Comparison of ENCODE assay signal across 13 cellular contexts in genomic region chr17:28045304-28045703, GRCh38. TPM values are rescaled to one million over a fixed set of nuclear protein-coding genes. Genes with fewer than 3 reads are reported as not detected.
A peak's percentile ranks its signal among the peaks of the same experiment; 100 is the strongest.
DNase-seq lines count a peak whose midpoint lies in the region; ATAC-seq, FAIRE-seq and TF ChIP-seq lines count a peak whose summit lies in the region.
"Had no signal": no experiment of that assay in that cellular context is flagged by ENCODE, and none has a peak within 500 bp of the region (broad histone marks: within the 10 kb centered on the region; RNA-seq: fewer than 3 reads in every experiment).

No MANE protein-coding gene starts in this region.

- WGBS in A549 (ENCODE audit: missing lambda C conversion rate): 92% methylated on average over 3 of the region's 3 CpGs
- WGBS in mesodermal cell (ENCODE audit: insufficient coverage in 2 of 2), 2 experiments: 88 to 90% methylated on average over 2 to 3 of the region's 3 CpGs

- H3K27me3 Mint-ChIP-seq in activated naive CD8-positive, alpha-beta T cell treated with anti-CD3 and anti-CD28 coated beads, Interleukin-2, amount 50 U/mL, for 24 hours: no peaks in the 10 kb centered on the region

- no peak overlapping the region for H3K27ac ChIP-seq in A549
- H3K27ac ChIP-seq in mesodermal cell (ENCODE audit: low read depth, low read length, severe bottlenecking): no peak overlapping the region
- H3K27ac ChIP-seq: HL-60, VCaP had no signal

- H3K4me3 Mint-ChIP-seq in activated naive CD8-positive, alpha-beta T cell treated with anti-CD3 and anti-CD28 coated beads, Interleukin-2, amount 50 U/mL, for 24 hours: peak overlapping the region; percentile 1

- TF ChIP-seq CTCF in A549 (IDR thresholded peaks at IDR 0.05): no peak

- H3K4me3 ChIP-seq in A549: no peak overlapping the region
- peak overlapping the region; percentile 16 for H3K4me3 ChIP-seq in mesodermal cell (ENCODE audit: extremely low read depth, insufficient read depth, low read length, poor library complexity, severe bottlenecking)

- H3K4me2 ChIP-seq in A549: peak overlapping the region; percentile 84

- TF ChIP-seq EP300 in A549 (IDR thresholded peaks at IDR 0.05): no peak

- no peak for FAIRE-seq in A549 (lab: Jason Lieb, UNC)
- FAIRE-seq in GM19239 (lab: Jason Lieb, UNC): peak; percentile 21

- peaks cover 29% of the 10 kb centered on the region for H3K4me1 ChIP-seq in A549
- H3K4me1 ChIP-seq in mesodermal cell (ENCODE audit: control insufficient read depth, insufficient read depth, low read length, poor library complexity, severe bottlenecking): peaks cover 25% of the 10 kb centered on the region

- CTCF ChIA-PET in A549 (lab: Yijun Ruan, JAX): interaction anchor here (1.2 kb wide), 1 partner anchor 9 kb away, joined by 4 read pairs; no protein-coding TSS in a partner anchor

- peaks cover 13% of the 10 kb centered on the region for H3K36me3 Mint-ChIP-seq in activated naive CD8-positive, alpha-beta T cell treated with anti-CD3 and anti-CD28 coated beads, Interleukin-2, amount 50 U/mL, for 24 hours (ENCODE audit: low read depth)

- H3K36me3 ChIP-seq in mesodermal cell (ENCODE audit: control insufficient read depth, insufficient read depth, low read length): peaks cover 39% of the 10 kb centered on the region

- no peak overlapping the region for H3K27ac Mint-ChIP-seq in activated naive CD8-positive, alpha-beta T cell treated with anti-CD3 and anti-CD28 coated beads, Interleukin-2, amount 50 U/mL, for 24 hours

- no peak for TF ChIP-seq RAD21 in A549 (conservative IDR thresholded peaks at IDR 0.05 in 1 of 2, IDR thresholded peaks at IDR 0.05 in 1 of 2)

- H3K9me3 ChIP-seq in A549 (no peaks in the 10 kb centered on the region), mesodermal cell (ENCODE audit: control insufficient read depth, low read length) (no peaks in the 10 kb centered on the region)

- H3K9me3 Mint-ChIP-seq in activated naive CD8-positive, alpha-beta T cell treated with anti-CD3 and anti-CD28 coated beads, Interleukin-2, amount 50 U/mL, for 24 hours: no peaks in the 10 kb centered on the region

- ATAC-seq in A549 (no peak), HG03039 (IDR thresholded peaks at IDR 0.05; ENCODE audit: unreplicated experiment) (no peak), HG03565 (IDR thresholded peaks at IDR 0.05; ENCODE audit: unreplicated experiment) (no peak)
- no peak for ATAC-seq in activated naive CD8-positive, alpha-beta T cell treated with anti-CD3 and anti-CD28 coated beads, Interleukin-2, amount 50 U/mL, for 24 hours

- TF ChIP-seq POLR2A in A549 (IDR thresholded peaks at IDR 0.05; ENCODE audit: low read length): no peak

- DNase-seq in A549 (ENCODE audit: low read depth in 1 of 2, low spot score in 1 of 2) (no peak), GM19239 (ENCODE audit: insufficient read length, low spot score) (no peak), 8988T (no peak), HuH-7 (ENCODE audit: low spot score) (no peak)
- no peak for DNase-seq in activated naive CD8-positive, alpha-beta T cell treated with anti-CD3 and anti-CD28 coated beads, Interleukin-2, amount 50 U/mL, for 24 hours
- DNase-seq: activated T-cell treated with anti-CD3 and anti-CD28 coated beads for 4 hours, NCI-H1417, SIG-M5 had no signal

- POLR2A ChIA-PET in A549 (lab: Yijun Ruan, JAX): no interaction called here

- H3K4me1 Mint-ChIP-seq in activated naive CD8-positive, alpha-beta T cell treated with anti-CD3 and anti-CD28 coated beads, Interleukin-2, amount 50 U/mL, for 24 hours: peaks cover 85% of the 10 kb centered on the region

TF ChIP-seq in A549, 52 proteins besides CTCF, POLR2A, EP300 and RAD21:
- TF ChIP-seq JUN (IDR thresholded peaks at IDR 0.05) (no peak), KDM1A (IDR thresholded peaks at IDR 0.05; ENCODE audit: low read depth) (no peak), EHMT2 (IDR thresholded peaks at IDR 0.05; ENCODE audit: low read depth) (no peak), HOXA7 (CRISPR knock-in tag; IDR thresholded peaks at IDR 0.05) (no peak), PBX3 (IDR thresholded peaks at IDR 0.05) (no peak), KDM5A (IDR thresholded peaks at IDR 0.05) (no peak), E2F6 (IDR thresholded peaks at IDR 0.05; ENCODE audit: borderline replicate concordance, low read depth) (no peak), NR3C1 (IDR thresholded peaks at IDR 0.05) (no peak), RNF2 (IDR thresholded peaks at IDR 0.05; ENCODE audit: borderline replicate concordance, low read depth) (no peak), MAZ (IDR thresholded peaks at IDR 0.05; ENCODE audit: borderline replicate concordance, low read depth, low read length) (no peak), TFCP2L1 (CRISPR knock-in tag; IDR thresholded peaks at IDR 0.05) (no peak), MAX (IDR thresholded peaks at IDR 0.05) (no peak), HES2 (IDR thresholded peaks at IDR 0.05) (no peak), FOSL2 (IDR thresholded peaks at IDR 0.05) (no peak), FOSL2 (CRISPR knock-in tag; IDR thresholded peaks at IDR 0.05) (no peak), REST (IDR thresholded peaks at IDR 0.05) (no peak), SREBF2 (IDR thresholded peaks at IDR 0.05) (no peak), EHF (CRISPR knock-in tag; IDR thresholded peaks at IDR 0.05) (no peak), NPAS2 (CRISPR knock-in tag; IDR thresholded peaks at IDR 0.05; ENCODE audit: borderline replicate concordance) (no peak), BCL3 (IDR thresholded peaks at IDR 0.05) (no peak), HOXB5 (CRISPR knock-in tag; IDR thresholded peaks at IDR 0.05) (no peak)
TF ChIP-seq in A549: peak in this region for 0.

RNA-seq across cellular contexts. Expression of gene NLK, which starts 2.8 kb away (rescaled TPM):
- polyA plus RNA-seq in A549 (2011; rRNA removed) (26.5 and 45.3 TPM in 2 replicates), A549 (2017; fragmentation: RNase III; extraction: RNeasy Plus Mini Kit Qiagen cat#74134 plus additional on column Dnase treatment) (10.8 to 11.9 TPM (median 11.8 TPM) in 3 replicates)
- 7.2 and 10.6 TPM in 2 replicates for polyA plus RNA-seq in A549 (2012; cell fraction: cytosol; rRNA removed)
- polyA plus RNA-seq in A549 (2012; cell fraction: nucleus; rRNA removed): 8.8 and 9.6 TPM in 2 replicates
- polyA minus RNA-seq in A549 (2011; rRNA and poly(A)+ RNA removed): 44.9 and 46.3 TPM in 2 replicates
- polyA plus RNA-seq in mesodermal cell (2013, experiment 1 of 2): 27.1 TPM
- polyA plus RNA-seq in mesodermal cell (2013, experiment 2 of 2): 28.0 TPM
